In the genomic region with DNA sequence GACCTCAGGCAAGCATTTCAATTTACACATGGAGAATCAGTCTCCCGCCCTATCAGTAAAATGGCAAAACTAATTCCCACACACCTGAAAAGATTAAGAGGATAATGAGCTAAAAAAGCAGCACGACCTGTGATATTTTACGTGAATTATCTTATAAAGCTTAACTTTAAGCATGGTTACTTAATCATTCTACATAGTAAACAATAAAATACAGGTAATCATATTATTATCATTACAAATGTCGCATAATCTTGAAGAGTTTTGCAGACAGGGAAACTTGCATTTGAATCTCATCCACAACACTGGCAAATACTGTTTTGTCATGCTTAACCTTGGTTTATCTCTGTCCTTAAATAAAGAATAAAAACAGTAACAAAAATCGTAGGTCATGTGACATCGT, we compare ENCODE assay signal across 6 cellular contexts.
"Had no signal": no experiment of that assay in that cellular context is flagged by ENCODE, and none has a peak within 500 bp of the region (broad histone marks: within the 10 kb centered on the region; RNA-seq: fewer than 3 reads in every experiment).

No MANE protein-coding gene starts in this region.

- DNase-seq: IMR-90, KBM-7, KG1 had no signal

- FAIRE-seq: HTR-8/SVneo had no signal

- H3K4me2 ChIP-seq: KMS-11 had no signal

- H3K9ac ChIP-seq: KMS-11 had no signal

- H3K27ac ChIP-seq: HL-60, KMS-11 had no signal
